Comparison of ENCODE assay signal across 31 cellular contexts in the genomic region with DNA sequence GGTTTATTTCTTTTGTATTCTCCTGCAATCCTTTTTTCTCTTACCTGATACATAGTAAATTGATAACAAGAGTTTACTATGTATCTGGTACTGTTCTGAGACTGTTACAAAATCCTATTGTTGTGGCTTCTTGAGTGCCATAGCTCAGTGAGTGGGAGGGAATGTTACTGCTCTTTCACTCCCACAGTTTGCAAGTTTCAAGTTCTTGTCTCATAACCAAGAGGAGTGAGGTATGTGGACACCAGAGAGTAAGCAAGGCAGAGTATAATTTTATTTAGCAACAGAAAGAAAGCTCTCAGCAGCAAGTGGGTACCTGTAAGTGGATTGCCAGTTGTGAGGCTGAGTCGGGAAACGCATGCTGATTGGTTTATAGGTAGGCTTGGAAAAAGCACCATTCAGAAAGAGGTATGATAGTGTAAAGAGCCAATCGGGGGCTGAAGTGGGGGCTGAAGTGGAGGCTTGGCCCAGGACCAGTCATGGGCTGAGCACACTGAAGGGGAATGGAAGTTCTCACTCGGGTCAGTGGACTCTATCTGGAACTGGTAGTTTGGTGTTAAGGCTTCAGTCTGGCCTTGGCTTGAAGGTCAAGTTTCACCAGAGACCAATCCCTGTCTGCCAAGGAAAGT.
"Had no signal": no experiment of that assay in that cellular context is flagged by ENCODE, and none has a peak within 500 bp of the region (broad histone marks: within the 10 kb centered on the region; RNA-seq: fewer than 3 reads in every experiment).

No MANE protein-coding gene starts in this region.

- H3K27ac Mint-ChIP-seq: activated naive CD8-positive, alpha-beta T cell treated with anti-CD3 and anti-CD28 coated beads for 36 hours; activated T-helper 2 cell treated with anti-CD3 and anti-CD28 coated beads, Interferon-gamma antibody, Interleukin-2, Interleukin-4, amounts not matched to agents 10 μg/mL and 5 μg/mL and 100 μg/mL, durations not matched to agents 14 hours and 24 hours and 36 hours; immature natural killer cell; natural killer cell treated with Interleukin-12 subunit alpha and Interleukin-12 subunit beta and Interleukin-15 and Interleukin-18, amount 100 ng/mL, for 72 hours; stimulated activated effector memory CD8-positive, alpha-beta T cell treated with anti-CD3 and anti-CD28 coated beads, Interleukin-12 subunit alpha, Interleukin-12 subunit beta, amount 100 ng/mL, for 72 hours; T-helper 1 cell treated with Interleukin-12 subunit alpha and Interleukin-12 subunit beta and Interleukin-4 antibody, amounts not matched to agents 30 μg/mL and 1 μg/mL, for 36 hours had no signal

- H3K9me3 Mint-ChIP-seq: activated naive CD8-positive, alpha-beta T cell treated with anti-CD3 and anti-CD28 coated beads for 36 hours; activated T-helper 2 cell treated with anti-CD3 and anti-CD28 coated beads, Interferon-gamma antibody, Interleukin-2, Interleukin-4, amounts not matched to agents 10 μg/mL and 5 μg/mL and 100 μg/mL, durations not matched to agents 14 hours and 24 hours and 36 hours; stimulated activated effector memory CD8-positive, alpha-beta T cell treated with anti-CD3 and anti-CD28 coated beads, Interleukin-12 subunit alpha, Interleukin-12 subunit beta, amount 100 ng/mL, for 72 hours; stimulated activated naive CD8-positive, alpha-beta T cell treated with anti-CD3 and anti-CD28 coated beads, Interleukin-15, amount 100 ng/mL, for 72 hours; T-helper 1 cell treated with Interleukin-12 subunit alpha and Interleukin-12 subunit beta and Interleukin-4 antibody, amounts not matched to agents 30 μg/mL and 1 μg/mL, for 36 hours had no signal

- H3K27ac ChIP-seq: epithelial cell of prostate, hepatocyte, neutrophil, pancreas, right lobe of liver, skin epidermis, transverse colon had no signal

- H3K4me3 ChIP-seq: hepatocyte, pancreas, right lobe of liver, skin epidermis, transverse colon had no signal

- H3K36me3 Mint-ChIP-seq: activated naive CD8-positive, alpha-beta T cell treated with anti-CD3 and anti-CD28 coated beads for 36 hours; immature natural killer cell; natural killer cell treated with Interleukin-12 subunit alpha and Interleukin-12 subunit beta and Interleukin-15 and Interleukin-18, amount 100 ng/mL, for 72 hours; stimulated activated effector memory CD8-positive, alpha-beta T cell treated with anti-CD3 and anti-CD28 coated beads, Interleukin-12 subunit alpha, Interleukin-12 subunit beta, amount 100 ng/mL, for 72 hours had no signal

- H3K4me2 ChIP-seq: hepatocyte had no signal

- FAIRE-seq: frontal cortex, pancreas, urothelium cell line had no signal

- H3K4me1 Mint-ChIP-seq: activated naive CD8-positive, alpha-beta T cell treated with anti-CD3 and anti-CD28 coated beads for 36 hours; immature natural killer cell; stimulated activated effector memory CD8-positive, alpha-beta T cell treated with anti-CD3 and anti-CD28 coated beads, Interleukin-12 subunit alpha, Interleukin-12 subunit beta, amount 100 ng/mL, for 72 hours; stimulated activated naive CD8-positive, alpha-beta T cell treated with anti-CD3 and anti-CD28 coated beads, Interleukin-15, amount 100 ng/mL, for 72 hours had no signal

- H3K27me3 Mint-ChIP-seq: activated naive CD8-positive, alpha-beta T cell treated with anti-CD3 and anti-CD28 coated beads for 36 hours; natural killer cell treated with Interleukin-12 subunit alpha and Interleukin-12 subunit beta and Interleukin-15 and Interleukin-18, amount 100 ng/mL, for 72 hours; stimulated activated naive CD8-positive, alpha-beta T cell treated with anti-CD3 and anti-CD28 coated beads, Interleukin-15, amount 100 ng/mL, for 72 hours had no signal

- H3K4me1 ChIP-seq: pancreas, right lobe of liver, transverse colon had no signal

- H2AFZ ChIP-seq: hepatocyte had no signal

- H3K9me3 ChIP-seq: neutrophil, pancreas, right lobe of liver, transverse colon had no signal

- H3K36me3 ChIP-seq: neutrophil, pancreas, right lobe of liver, transverse colon had no signal

- H3K79me2 ChIP-seq: hepatocyte had no signal

- DNase-seq: activated CD4-positive, alpha-beta T cell treated with anti-CD3 and anti-CD28 coated beads for 4 hours; activated CD4-positive, alpha-beta T cell treated with anti-CD3 and anti-CD28 coated beads, Interleukin-2, amount 50 U/mL, for 48 hours; activated CD4-positive, CD25-positive, alpha-beta regulatory T cell; activated CD8-positive, alpha-beta memory T cell treated with anti-CD3 and anti-CD28 coated beads, Interleukin-2, amount 50 U/mL, for 48 hours; activated naive CD4-positive, alpha-beta T cell treated with Interleukin-2 at 50 U/mL for 16 hours; activated naive CD8-positive, alpha-beta T cell treated with anti-CD3 and anti-CD28 coated beads for 36 hours; activated T-cell treated with anti-CD3 and anti-CD28 coated beads, Interleukin-2, amount 50 U/mL, for 4 hours; amygdala; cerebellar nuclear complex; cortex of kidney; glutamatergic neuron; immature natural killer cell; kidney glomerular epithelial cell; left ventricle myocardium superior; midbrain; right lobe of liver; stimulated activated CD4-positive, alpha-beta T cell treated with anti-CD3 and anti-CD28 coated beads, Interleukin-1b, Interleukin-23, amount 100 ng/mL, for 48 hours; stimulated activated naive CD8-positive, alpha-beta T cell treated with anti-CD3 and anti-CD28 coated beads, Interleukin-15, amount 100 ng/mL, for 72 hours; T1000; transverse colon had no signal

- H3K27me3 ChIP-seq: hepatocyte, neutrophil, pancreas, right lobe of liver, transverse colon had no signal

- H3K4me3 Mint-ChIP-seq: activated naive CD8-positive, alpha-beta T cell treated with anti-CD3 and anti-CD28 coated beads for 36 hours; activated T-cell treated with anti-CD3 and anti-CD28 coated beads, Interleukin-2, amount 50 U/mL, for 4 hours; immature natural killer cell; natural killer cell treated with Interleukin-12 subunit alpha and Interleukin-12 subunit beta and Interleukin-15 and Interleukin-18, amount 100 ng/mL, for 72 hours; stimulated activated effector memory CD8-positive, alpha-beta T cell treated with anti-CD3 and anti-CD28 coated beads, Interleukin-12 subunit alpha, Interleukin-12 subunit beta, amount 100 ng/mL, for 72 hours; stimulated activated naive CD8-positive, alpha-beta T cell treated with anti-CD3 and anti-CD28 coated beads, Interleukin-15, amount 100 ng/mL, for 72 hours; T-helper 1 cell treated with Interleukin-12 subunit alpha and Interleukin-12 subunit beta and Interleukin-4 antibody, amounts not matched to agents 30 μg/mL and 1 μg/mL, for 36 hours had no signal
